In genomic region chr2:79219383-79219988, GRCh38 we compare ENCODE assay signal across 8 cellular contexts. TPM values are rescaled to one million over a fixed set of nuclear protein-coding genes. Genes with fewer than 3 reads are reported as not detected.
DNase-seq lines count a peak whose midpoint lies in the region; TF ChIP-seq lines count a peak whose summit lies in the region.

No MANE protein-coding gene starts in this region.

- no peak overlapping the region for H3K27ac Mint-ChIP-seq in activated CD4-positive, alpha-beta T cell treated with anti-CD3 and anti-CD28 coated beads, Interleukin-2, amount 10 ng/mL, durations not matched to agents 7 days and 5 days

- H3K27me3 Mint-ChIP-seq in activated CD4-positive, alpha-beta T cell treated with anti-CD3 and anti-CD28 coated beads, Interleukin-2, amount 10 ng/mL, durations not matched to agents 7 days and 5 days: no peaks in the 10 kb centered on the region

- no peaks in the 10 kb centered on the region for H3K4me1 Mint-ChIP-seq in activated CD4-positive, alpha-beta T cell treated with anti-CD3 and anti-CD28 coated beads, Interleukin-2, amount 10 ng/mL, durations not matched to agents 7 days and 5 days

- no peak overlapping the region for H3K4me3 Mint-ChIP-seq in activated CD4-positive, alpha-beta T cell treated with anti-CD3 and anti-CD28 coated beads, Interleukin-2, amount 10 ng/mL, durations not matched to agents 7 days and 5 days

- no peak overlapping the region for H3K4me3 ChIP-seq in Jurkat, Clone E6-1 (ENCODE audit: low read length)
- no peak overlapping the region for H3K4me3 ChIP-seq in fibroblast of villous mesenchyme (ENCODE audit: low read depth, low read length)

- no peaks in the 10 kb centered on the region for H3K9me3 Mint-ChIP-seq in activated CD4-positive, alpha-beta T cell treated with anti-CD3 and anti-CD28 coated beads, Interleukin-2, amount 10 ng/mL, durations not matched to agents 7 days and 5 days

- CTCF ChIA-PET in activated CD4-positive, alpha-beta T cell treated with anti-CD3 and anti-CD28 coated beads, Interleukin-2, amount 10 ng/mL, durations not matched to agents 7 days and 5 days (lab: Charles Lee): no interaction called here

- peak; percentile 73 for TF ChIP-seq CTCF in GM20000 (IDR thresholded peaks at IDR 0.05; ENCODE audit: extremely low read depth, missing control alignments)
- peak; percentile 61 for TF ChIP-seq CTCF in fibroblast of villous mesenchyme (IDR thresholded peaks at IDR 0.05; ENCODE audit: insufficient read depth, low read depth, low read length)

- POLR2A ChIA-PET in activated CD4-positive, alpha-beta T cell treated with anti-CD3 and anti-CD28 coated beads, Interleukin-2, amount 10 ng/mL, durations not matched to agents 7 days and 5 days (lab: Charles Lee): no interaction called here

- DNase-seq in activated CD4-positive, alpha-beta T cell treated with anti-CD3 and anti-CD28 coated beads, Interleukin-2, amount 10 ng/mL, durations not matched to agents 7 days and 5 days: peak; percentile 33
- DNase-seq in activated CD4-positive, alpha-beta T cell treated with anti-CD3 and anti-CD28 coated beads, Interleukin-2, amount 50 U/mL, for 4 hours: no peak
- peak; percentile 34 for DNase-seq in GM20000 (ENCODE audit: low spot score)
- DNase-seq in Jurkat, Clone E6-1 (ENCODE audit: low read depth, low spot score): peak; percentile 71
- peak; percentile 28 for DNase-seq in SKM-1 (lab: John Stamatoyannopoulos, UW; ENCODE audit: unreplicated experiment)
- DNase-seq in fibroblast of villous mesenchyme (ENCODE audit: low read depth): peak; percentile 30
- DNase-seq in retina: peak; percentile 59
- no peak for DNase-seq in activated effector memory CD4-positive, alpha-beta T cell treated with anti-CD3 and anti-CD28 coated beads, Interleukin-2, amount 50 U/mL, for 16 hours

- H3K36me3 Mint-ChIP-seq in activated CD4-positive, alpha-beta T cell treated with anti-CD3 and anti-CD28 coated beads, Interleukin-2, amount 10 ng/mL, durations not matched to agents 7 days and 5 days (ENCODE audit: low read depth): no peaks in the 10 kb centered on the region

RNA-seq across cellular contexts. Expression of gene REG3A, which starts 59.9 kb away (rescaled TPM):
- total RNA-seq in activated CD4-positive, alpha-beta T cell treated with anti-CD3 and anti-CD28 coated beads, Interleukin-2, amount 10 ng/mL, durations not matched to agents 7 days and 5 days: not detected
- polyA plus RNA-seq in Jurkat, Clone E6-1 (2012; ENCODE audit: insufficient read depth, insufficient read length): not detected
- total RNA-seq in fibroblast of villous mesenchyme: not detected in 2 replicates

Comparison
In these comparisons a context has a peak if more than half of its experiments do, and no peak if none do; other contexts are left out.
1. DNase-seq: peak in activated CD4-positive, alpha-beta T cell treated with anti-CD3 and anti-CD28 coated beads, Interleukin-2, amount 10 ng/mL, durations not matched to agents 7 days and 5 days (single experiment), GM20000 (single experiment), Jurkat, Clone E6-1 (single experiment), SKM-1 (single experiment), fibroblast of villous mesenchyme (single experiment) and retina (single experiment); none in activated CD4-positive, alpha-beta T cell treated with anti-CD3 and anti-CD28 coated beads, Interleukin-2, amount 50 U/mL, for 4 hours (0 of 2) and activated effector memory CD4-positive, alpha-beta T cell treated with anti-CD3 and anti-CD28 coated beads, Interleukin-2, amount 50 U/mL, for 16 hours (single experiment).